28 cellular contexts compared by ENCODE assay signal in genomic region chr4:41148292-41148691, GRCh38.
DNase-seq lines count a peak whose midpoint lies in the region; ATAC-seq and TF ChIP-seq lines count a peak whose summit lies in the region.
"Had no signal": no experiment of that assay in that cellular context is flagged by ENCODE, and none has a peak within 500 bp of the region (broad histone marks: within the 10 kb centered on the region; RNA-seq: fewer than 3 reads in every experiment).

No MANE protein-coding gene starts in this region.

- no peak for ATAC-seq in HG03521 (IDR thresholded peaks at IDR 0.05; ENCODE audit: unreplicated experiment)
- no peak for ATAC-seq in activated CD4-positive, alpha-beta T cell treated with anti-CD3 and anti-CD28 coated beads for 36 hours
- ATAC-seq: activated T-cell treated with anti-CD3 and anti-CD28 coated beads, Interleukin-2, amount 50 U/mL, for 72 hours; stimulated activated naive B cell treated with anti-CD40 and anti-IgM and Interleukin-4, amounts not matched to agents 10 μg/mL and 1 μg/mL and 100 μg/mL, for 72 hours had no signal

- in situ Hi-C loops in brain microvascular endothelial cell (cut with HindIII; ENCODE audit: low pct_ligation_motif_present, low sequenced_read_pairs) = no loop called here

- no peak overlapping the region for H3K4me3 ChIP-seq in breast epithelium
- H3K4me3 ChIP-seq in brain microvascular endothelial cell (ENCODE audit: low read depth, low read length) = no peak overlapping the region
- no peak overlapping the region for H3K4me3 ChIP-seq in thyroid gland (replicated peaks in 1 of 3)
- H3K4me3 ChIP-seq: SK-N-MC, tibial nerve had no signal

- no TSS peak for BruUV-seq in MCF 10A (replicated peaks; lab: Mats Ljungman, UMichigan)

- POLR2A ChIA-PET in MCF 10A (lab: Yijun Ruan, JAX) = interaction anchor here (0.7 to 20.2 kb wide), 10 partner anchors 9 to 173 kb away, joined by 3 to 462 read pairs (median 5); partner anchors contain the start of gene APBB2
- POLR2A ChIA-PET in activated CD4-positive, alpha-beta T cell treated with anti-CD3 and anti-CD28 coated beads for 36 hours (lab: Charles Lee) = no interaction called here

- CTCF ChIA-PET in MCF 10A (lab: Yijun Ruan, JAX) = interaction anchor here (1.1 to 1.9 kb wide), 2 partner anchors 23 to 65 kb away, joined by 3 to 6 read pairs; no protein-coding TSS in a partner anchor
- CTCF ChIA-PET in activated CD4-positive, alpha-beta T cell treated with anti-CD3 and anti-CD28 coated beads for 36 hours (lab: Charles Lee) = interaction anchor here (0.8 kb wide), 1 partner anchor 17 kb away, joined by 3 read pairs; no protein-coding TSS in a partner anchor

- no peaks in the 10 kb centered on the region for H3K27me3 Mint-ChIP-seq in MCF 10A (ENCODE audit: insufficient read depth, unreplicated experiment)
- peaks cover 11% of the 10 kb centered on the region for H3K27me3 Mint-ChIP-seq in activated CD4-positive, alpha-beta T cell treated with anti-CD3 and anti-CD28 coated beads for 36 hours
- H3K27me3 Mint-ChIP-seq: central memory CD8-positive, alpha-beta T cell had no signal

- H3K36me3 ChIP-seq in breast epithelium = no peaks in the 10 kb centered on the region
- H3K36me3 ChIP-seq in brain microvascular endothelial cell (replicated peaks) = no peaks in the 10 kb centered on the region
- H3K36me3 ChIP-seq in thyroid gland = no peaks in the 10 kb centered on the region
- H3K36me3 ChIP-seq: tibial nerve had no signal

- H3K27ac ChIP-seq in breast epithelium (peak overlapping the region in 1 of 2 donors; percentile 28), brain microvascular endothelial cell (peak overlapping the region; percentile 4), layer of hippocampus (ENCODE audit: low read depth, low read length) (peak overlapping the region; percentile 14), thyroid gland (peak overlapping the region in 2 of 3 donors; percentile 12 to 52)
- H3K27ac ChIP-seq: 22Rv1, SK-N-MC had no signal

- H3K4me3 Mint-ChIP-seq in MCF 10A (ENCODE audit: unreplicated experiment) = no peak overlapping the region
- H3K4me3 Mint-ChIP-seq in activated CD4-positive, alpha-beta T cell treated with anti-CD3 and anti-CD28 coated beads for 36 hours = no peak overlapping the region
- H3K4me3 Mint-ChIP-seq: activated naive CD4-positive, alpha-beta T cell treated with anti-CD3 and anti-CD28 coated beads, Interleukin-2, amount 10 ng/mL, durations not matched to agents 7 days and 5 days; activated T-cell treated with anti-CD3 and anti-CD28 coated beads, Interleukin-2, amount 50 U/mL, for 72 hours; CD4-positive, alpha-beta T cell; central memory CD8-positive, alpha-beta T cell; immature natural killer cell; stimulated activated naive B cell treated with anti-CD40 and anti-IgM and Interleukin-4, amounts not matched to agents 10 μg/mL and 1 μg/mL and 100 μg/mL, for 72 hours had no signal

- peaks cover 53% of the 10 kb centered on the region for H3K4me1 Mint-ChIP-seq in MCF 10A (ENCODE audit: insufficient read depth, unreplicated experiment)
- no peaks in the 10 kb centered on the region for H3K4me1 Mint-ChIP-seq in activated CD4-positive, alpha-beta T cell treated with anti-CD3 and anti-CD28 coated beads for 36 hours
- H3K4me1 Mint-ChIP-seq: activated naive CD4-positive, alpha-beta T cell treated with anti-CD3 and anti-CD28 coated beads, Interleukin-2, amount 10 ng/mL, durations not matched to agents 7 days and 5 days; central memory CD8-positive, alpha-beta T cell; immature natural killer cell; stimulated activated naive B cell treated with anti-CD40 and anti-IgM and Interleukin-4, amounts not matched to agents 10 μg/mL and 1 μg/mL and 100 μg/mL, for 72 hours had no signal

- H3K9me3 ChIP-seq in breast epithelium (no peaks in the 10 kb centered on the region), thyroid gland (no peaks in the 10 kb centered on the region)
- H3K9me3 ChIP-seq: tibial nerve had no signal

- TF ChIP-seq POLR2A in breast epithelium (IDR thresholded peaks at IDR 0.05) (no peak), thyroid gland (IDR thresholded peaks at IDR 0.05) (no peak)

- H3K36me3 Mint-ChIP-seq in MCF 10A (ENCODE audit: insufficient read depth, unreplicated experiment) = peaks cover 35% of the 10 kb centered on the region
- no peaks in the 10 kb centered on the region for H3K36me3 Mint-ChIP-seq in activated CD4-positive, alpha-beta T cell treated with anti-CD3 and anti-CD28 coated beads for 36 hours (ENCODE audit: low read depth)
- H3K36me3 Mint-ChIP-seq: activated naive CD4-positive, alpha-beta T cell treated with anti-CD3 and anti-CD28 coated beads, Interleukin-2, amount 10 ng/mL, durations not matched to agents 7 days and 5 days; immature natural killer cell; stimulated activated naive B cell treated with anti-CD40 and anti-IgM and Interleukin-4, amounts not matched to agents 10 μg/mL and 1 μg/mL and 100 μg/mL, for 72 hours had no signal

- no peak for DNase-seq in MCF 10A (ENCODE audit: unreplicated experiment)
- DNase-seq in breast epithelium (ENCODE audit: low spot score in 2 of 2) = no peak
- no peak for DNase-seq in brain microvascular endothelial cell
- no peak for DNase-seq in thyroid gland
- no peak for DNase-seq in activated CD4-positive, alpha-beta T cell treated with anti-CD3 and anti-CD28 coated beads for 36 hours
- DNase-seq in central memory CD4-positive, alpha-beta T cell = no peak
- DNase-seq: activated CD4-positive, alpha-beta T cell treated with anti-CD3 and anti-CD28 coated beads for 4 hours; activated CD8-positive, alpha-beta memory T cell treated with anti-CD3 and anti-CD28 coated beads for 24 hours; activated naive CD4-positive, alpha-beta T cell treated with anti-CD3 and anti-CD28 coated beads, Interleukin-2, amount 10 ng/mL, durations not matched to agents 7 days and 5 days; activated T-cell treated with anti-CD3 and anti-CD28 coated beads, Interleukin-2, amount 50 U/mL, for 72 hours; amniotic stem cell; CD4-positive, alpha-beta T cell; foreskin fibroblast; immature natural killer cell; MV-4-11; NCI-H1694; NCI-H69; occipital lobe; stimulated activated CD4-positive, alpha-beta T cell treated with anti-CD3 and anti-CD28 coated beads, Interleukin-12 subunit alpha, Interleukin-12 subunit beta, amount 100 ng/mL, for 4 hours; stimulated activated CD4-positive, alpha-beta T cell treated with anti-CD3 and anti-CD28 coated beads, Interleukin-4, amount 100 ng/mL, for 24 hours; stimulated activated naive B cell treated with anti-CD40 and anti-IgM and Interleukin-4, amounts not matched to agents 10 μg/mL and 1 μg/mL and 100 μg/mL, for 72 hours; T-helper 2 cell had no signal

- WGBS in thyroid gland, 2 donors = 94 to 96% methylated on average over 4 of the region's 4 CpGs

- intact Hi-C loops in MCF 10A (cut with micrococcal nuclease) (loop anchor here (1.0 to 10.0 kb wide), 2 partner anchors 29 to 223 kb away; no protein-coding TSS in a partner anchor), breast epithelium (cut with DNase I; ENCODE audit: low total_unique reads) (no loop called here), thyroid gland (cut with DNase I) (no loop called here)
- intact Hi-C loops in activated CD4-positive, alpha-beta T cell treated with anti-CD3 and anti-CD28 coated beads for 36 hours (cut with DNase I, micrococcal nuclease) = no loop called here

- H3K27ac Mint-ChIP-seq in MCF 10A (ENCODE audit: low read depth, unreplicated experiment) = peak overlapping the region; percentile 93
- no peak overlapping the region for H3K27ac Mint-ChIP-seq in activated CD4-positive, alpha-beta T cell treated with anti-CD3 and anti-CD28 coated beads for 36 hours
- H3K27ac Mint-ChIP-seq: activated naive CD4-positive, alpha-beta T cell treated with anti-CD3 and anti-CD28 coated beads, Interleukin-2, amount 10 ng/mL, durations not matched to agents 7 days and 5 days; activated T-cell treated with anti-CD3 and anti-CD28 coated beads, Interleukin-2, amount 50 U/mL, for 72 hours; CD4-positive, alpha-beta T cell; immature natural killer cell; stimulated activated naive B cell treated with anti-CD40 and anti-IgM and Interleukin-4, amounts not matched to agents 10 μg/mL and 1 μg/mL and 100 μg/mL, for 72 hours had no signal

- H3K4me1 ChIP-seq in breast epithelium (peaks cover 0 to 14% of the 10 kb centered on the region in 2 donors), thyroid gland (peaks cover 40 to 44% of the 10 kb centered on the region in 2 donors)

- H3K9me3 Mint-ChIP-seq in MCF 10A (ENCODE audit: unreplicated experiment) = no peaks in the 10 kb centered on the region
- no peaks in the 10 kb centered on the region for H3K9me3 Mint-ChIP-seq in activated CD4-positive, alpha-beta T cell treated with anti-CD3 and anti-CD28 coated beads for 36 hours (ENCODE audit: low read depth)
- H3K9me3 Mint-ChIP-seq: activated naive CD4-positive, alpha-beta T cell treated with anti-CD3 and anti-CD28 coated beads, Interleukin-2, amount 10 ng/mL, durations not matched to agents 7 days and 5 days; CD4-positive, alpha-beta T cell; central memory CD8-positive, alpha-beta T cell had no signal

- no peak for TF ChIP-seq CTCF in MCF 10A (IDR thresholded peaks at IDR 0.05; ENCODE audit: unreplicated experiment)
- no peak for TF ChIP-seq CTCF in breast epithelium (IDR thresholded peaks at IDR 0.05)
- no peak for TF ChIP-seq CTCF in brain microvascular endothelial cell (IDR thresholded peaks at IDR 0.05; ENCODE audit: low read depth, low read length, missing control alignments)
- no peak for TF ChIP-seq CTCF in thyroid gland (IDR thresholded peaks at IDR 0.05)

- H3K27me3 ChIP-seq in breast epithelium (no peaks in the 10 kb centered on the region), brain microvascular endothelial cell (replicated peaks) (no peaks in the 10 kb centered on the region), layer of hippocampus (ENCODE audit: control insufficient read depth, insufficient read depth, low read length) (no peaks in the 10 kb centered on the region), thyroid gland (no peaks in the 10 kb centered on the region)
- H3K27me3 ChIP-seq: tibial nerve had no signal
